ENCODE assay signal across 1 cellular context in genomic region chr16:68085259-68086071, GRCh38.
TF ChIP-seq lines count a peak whose summit lies in the region.

Gene NFATC3, plus strand, starts transcription at chr16:68085370. Its CDS starts 312 bp downstream, at chr16:68085682.

TF ChIP-seq in HepG2, 621 proteins besides CTCF, POLR2A, EP300 and RAD21 (continued from another document):
- TF ChIP-seq ZNF609 (CRISPR knock-in tag; IDR thresholded peaks at IDR 0.05; ENCODE audit: borderline replicate concordance) (no peak), ZUFSP (CRISPR knock-in tag; IDR thresholded peaks at IDR 0.05; ENCODE audit: borderline replicate concordance) (no peak), FOXM1 (CRISPR knock-in tag; IDR thresholded peaks at IDR 0.05) (0 out of 2 replicates have a peak, but pooled peaks have one; percentile 28), ZNF710 (CRISPR knock-in tag; IDR thresholded peaks at IDR 0.05; ENCODE audit: borderline replicate concordance) (no peak)
